Comparison of ENCODE assay signal across 7 cellular contexts in the genomic region with DNA sequence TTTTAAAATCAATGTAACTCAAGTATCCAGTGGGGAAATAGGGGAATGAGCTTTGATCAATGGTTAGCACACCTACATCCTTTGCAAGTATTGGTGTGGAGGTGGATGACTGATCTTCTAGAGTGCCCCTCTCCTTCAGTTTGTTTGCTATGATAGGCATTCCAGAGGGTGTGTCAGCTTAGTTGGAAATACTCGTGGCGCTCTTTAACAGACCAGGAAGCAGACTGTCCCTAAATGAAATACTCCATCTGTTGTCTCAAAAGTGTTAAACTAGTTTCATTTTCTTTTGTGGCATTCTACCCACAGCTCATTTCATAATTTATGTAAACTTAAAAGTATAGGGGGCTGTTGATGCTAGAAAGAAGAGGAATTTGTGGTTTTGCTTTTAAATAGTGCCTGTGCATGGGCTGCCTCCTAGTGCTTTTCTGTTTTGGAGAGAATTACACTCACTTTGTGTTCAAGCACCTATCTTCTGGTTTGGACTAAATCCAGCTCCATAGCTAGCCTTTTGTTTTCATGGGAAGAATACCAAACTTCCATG.
DNase-seq lines count a peak whose midpoint lies in the region; ATAC-seq, FAIRE-seq and TF ChIP-seq lines count a peak whose summit lies in the region.

No MANE protein-coding gene starts in this region.

- peak; percentile 65 for FAIRE-seq in GM12892 (lab: Jason Lieb, UNC)

- H3K9ac ChIP-seq in endodermal cell (ENCODE audit: extremely low read depth, low read length, poor library complexity, severe bottlenecking) = no peak overlapping the region

- in situ Hi-C loops in astrocyte of the cerebellum (cut with HindIII; ENCODE audit: low sequenced_read_pairs) = no loop called here

- no peak overlapping the region for H3K27ac ChIP-seq in endodermal cell (ENCODE audit: low read depth, low read length)

- no peak for TF ChIP-seq POLR2A in GM12892 (IDR thresholded peaks at IDR 0.05; ENCODE audit: low read depth, low read length)

- H3K4me3 Mint-ChIP-seq in endodermal cell = no peak overlapping the region

- H3K4me1 ChIP-seq in endodermal cell (ENCODE audit: control insufficient read depth, insufficient read depth, low read length) = peaks cover 6% of the 10 kb centered on the region

- no peaks in the 10 kb centered on the region for H3K27me3 Mint-ChIP-seq in endodermal cell (ENCODE audit: insufficient read depth)

- DNase-seq in GM12892 (ENCODE audit: insufficient read length) = no peak
- DNase-seq in LNCaP clone FGC (ENCODE audit: low read depth) = no peak
- peak; percentile 93 for DNase-seq in astrocyte of the cerebellum (ENCODE audit: low read depth)
- DNase-seq in left colon = no peak
- DNase-seq in endodermal cell = no peak
- DNase-seq in putamen (ENCODE audit: low spot score) = no peak

- peaks cover 9% of the 10 kb centered on the region for H3K4me1 Mint-ChIP-seq in endodermal cell

- no peaks in the 10 kb centered on the region for H3K9me3 ChIP-seq in endodermal cell (ENCODE audit: control insufficient read depth, low read length)

- no peaks in the 10 kb centered on the region for H3K36me3 Mint-ChIP-seq in endodermal cell (ENCODE audit: low read depth)

- 74 to 83% methylated on average over 2 of the region's 2 CpGs for WGBS in endodermal cell (ENCODE audit: insufficient coverage in 1 of 2, insufficient read length in 1 of 2), 2 experiments

- H3K9me3 Mint-ChIP-seq in endodermal cell = no peaks in the 10 kb centered on the region

- intact Hi-C loops in left colon (cut with DNase I, micrococcal nuclease) = no loop called here

- H3K36me3 ChIP-seq in endodermal cell (ENCODE audit: control insufficient read depth, insufficient read depth, low read length) = no peaks in the 10 kb centered on the region

- TF ChIP-seq CTCF in LNCaP clone FGC (IDR thresholded peaks at IDR 0.05; ENCODE audit: control insufficient read depth, extremely low read depth, insufficient read depth) (no peak), astrocyte of the cerebellum (IDR thresholded peaks at IDR 0.05; ENCODE audit: low read depth, low read length, missing control alignments) (peak; percentile 43), endodermal cell (conservative IDR thresholded peaks at IDR 0.05) (no peak)

- ATAC-seq in GM21786 (IDR thresholded peaks at IDR 0.05; ENCODE audit: unreplicated experiment) (peak; percentile 79), left colon (peak; percentile 91)

- H3K4me3 ChIP-seq in LNCaP clone FGC (ENCODE audit: low read depth, low read length) = peak overlapping the region; percentile 0; the same call in 1 of the 2 replicates
- no peak overlapping the region for H3K4me3 ChIP-seq in astrocyte of the cerebellum (ENCODE audit: low read depth, low read length)
- H3K4me3 ChIP-seq in endodermal cell (ENCODE audit: low read length) = no peak overlapping the region

- no peak overlapping the region for H3K27ac Mint-ChIP-seq in endodermal cell

- no peaks in the 10 kb centered on the region for H3K27me3 ChIP-seq in endodermal cell (ENCODE audit: control insufficient read depth, insufficient read depth, low read length, poor library complexity, severe bottlenecking)
